27 cellular contexts compared by ENCODE assay signal in genomic region chr1:218796773-218797172, GRCh38.
"Had no signal": no experiment of that assay in that cellular context is flagged by ENCODE, and none has a peak within 500 bp of the region (broad histone marks: within the 10 kb centered on the region; RNA-seq: fewer than 3 reads in every experiment).

No MANE protein-coding gene starts in this region.

- H3K9me3 ChIP-seq: colonic mucosa, esophagus muscularis mucosa, esophagus squamous epithelium, gastrocnemius medialis, gastroesophageal sphincter, heart left ventricle, heart right ventricle had no signal

- ATAC-seq: effector memory CD8-positive, alpha-beta T cell; esophagus mucosa; foreskin keratinocyte; gastrocnemius medialis; gastroesophageal sphincter; heart left ventricle; heart right ventricle had no signal

- DNase-seq: colonic mucosa; cortex of kidney; dermis blood vessel endothelial cell; dorsolateral prefrontal cortex; effector CD4-positive, alpha-beta T cell; effector CD8-positive, alpha-beta T cell; effector memory CD4-positive, alpha-beta T cell; effector memory CD8-positive, alpha-beta T cell; endodermal cell; erythroblast; esophagus squamous epithelium; foreskin fibroblast; foreskin keratinocyte; foreskin melanocyte; gastrocnemius medialis; glutamatergic neuron; head of caudate nucleus; heart left ventricle; heart right ventricle had no signal

- H3K36me3 ChIP-seq: colonic mucosa, esophagus muscularis mucosa, esophagus squamous epithelium, gastrocnemius medialis, gastroesophageal sphincter, heart left ventricle, heart right ventricle had no signal

- H3K27ac ChIP-seq: colonic mucosa, coronary artery, dorsolateral prefrontal cortex, epithelial cell of prostate, esophagus muscularis mucosa, esophagus squamous epithelium, foreskin keratinocyte, gastrocnemius medialis, gastroesophageal sphincter, heart left ventricle, heart right ventricle had no signal

- H3K4me1 ChIP-seq: colonic mucosa, esophagus muscularis mucosa, esophagus squamous epithelium, foreskin keratinocyte, gastrocnemius medialis, gastroesophageal sphincter, heart left ventricle, heart right ventricle had no signal

- H3K27me3 ChIP-seq: colonic mucosa, dorsolateral prefrontal cortex, esophagus muscularis mucosa, esophagus squamous epithelium, foreskin keratinocyte, gastrocnemius medialis, gastroesophageal sphincter, heart right ventricle had no signal

- H3K4me3 ChIP-seq: colonic mucosa, coronary artery, dorsolateral prefrontal cortex, esophagus muscularis mucosa, esophagus squamous epithelium, gastrocnemius medialis, gastroesophageal sphincter, heart left ventricle, heart right ventricle had no signal

- FAIRE-seq: colon, endometrium, endothelial cell of umbilical vein had no signal
